Comparison of ENCODE assay signal across 8 cellular contexts in genomic region chr5:122776143-122776542, GRCh38. TPM values are rescaled to one million over a fixed set of nuclear protein-coding genes. Genes with fewer than 3 reads are reported as not detected.
DNase-seq lines count a peak whose midpoint lies in the region; ATAC-seq and TF ChIP-seq lines count a peak whose summit lies in the region.

No MANE protein-coding gene starts in this region.

- H3K4me2 ChIP-seq in DOHH2 (ENCODE audit: low read length) (peak overlapping the region; percentile 93), parathyroid adenoma (ENCODE audit: low read length) (peak overlapping the region; percentile 80)

- TF ChIP-seq CTCF in DOHH2 (IDR thresholded peaks at IDR 0.05; ENCODE audit: low read depth, low read length, poor library complexity, severe bottlenecking) (no peak), epithelial cell of proximal tubule (conservative IDR thresholded peaks at IDR 0.05; ENCODE audit: low read depth, low read length) (no peak), parathyroid adenoma (IDR thresholded peaks at IDR 0.05) (no peak)

- H3K9ac ChIP-seq in NT2/D1 (ENCODE audit: insufficient read length, low read depth) (peak overlapping the region; percentile 95), parathyroid adenoma (no peak overlapping the region)

- peaks cover 4% of the 10 kb centered on the region; the same call in 1 of the 2 replicates for H3K27me3 ChIP-seq in DOHH2 (ENCODE audit: control insufficient read depth, low read length)
- H3K27me3 ChIP-seq in NT2/D1 (ENCODE audit: insufficient read depth, insufficient read length) = no peaks in the 10 kb centered on the region
- no peaks in the 10 kb centered on the region for H3K27me3 ChIP-seq in parathyroid adenoma (ENCODE audit: control insufficient read depth, insufficient read depth, low read length)

- H4K20me1 ChIP-seq in DOHH2 (ENCODE audit: control insufficient read depth, insufficient read depth, low read depth, low read length) = peaks cover 20% of the 10 kb centered on the region

- ATAC-seq in HG03095 (IDR thresholded peaks at IDR 0.05; ENCODE audit: unreplicated experiment) = no peak

- no peaks in the 10 kb centered on the region for H3K9me2 ChIP-seq in DOHH2 (replicated peaks; ENCODE audit: control insufficient read depth, low read length)

- peak overlapping the region; percentile 91 for H3K4me3 ChIP-seq in DOHH2 (ENCODE audit: low read length)
- peak overlapping the region; percentile 96 for H3K4me3 ChIP-seq in NT2/D1 (ENCODE audit: insufficient read length, low read depth)
- peak overlapping the region; percentile 95 for H3K4me3 ChIP-seq in epithelial cell of proximal tubule (ENCODE audit: low read depth, low read length)
- H3K4me3 ChIP-seq in parathyroid adenoma (ENCODE audit: low read depth, low read length) = peak overlapping the region; percentile 94

- H3K27ac ChIP-seq in DOHH2 (ENCODE audit: low read depth, low read length) = peak overlapping the region; percentile 84
- peak overlapping the region; percentile 79 for H3K27ac ChIP-seq in parathyroid adenoma

- DNase-seq in NT2/D1 (ENCODE audit: low read depth, low spot score) = no peak
- no peak for DNase-seq in epithelial cell of proximal tubule (ENCODE audit: low read depth)
- DNase-seq in NCI-H1930 (lab: John Stamatoyannopoulos, UW) = no peak
- no peak for DNase-seq in NCI-H2227 (lab: John Stamatoyannopoulos, UW; ENCODE audit: unreplicated experiment)
- DNase-seq in stimulated activated CD4-positive, alpha-beta T cell treated with anti-CD3 and anti-CD28 coated beads, Interleukin-15, amount 100 ng/mL, for 24 hours = no peak

- H3F3A ChIP-seq in DOHH2 (ENCODE audit: control insufficient read depth, insufficient read depth) = peaks cover 15% of the 10 kb centered on the region

- peak overlapping the region; percentile 98 for H2AFZ ChIP-seq in parathyroid adenoma

- H3K4me1 ChIP-seq in DOHH2 (ENCODE audit: control insufficient read depth, low read length) (peaks cover 48% of the 10 kb centered on the region), NT2/D1 (ENCODE audit: insufficient read depth, insufficient read length) (no peaks in the 10 kb centered on the region), parathyroid adenoma (no peaks in the 10 kb centered on the region)

- H3K36me3 ChIP-seq in DOHH2 (ENCODE audit: control insufficient read depth, low read length) = 0 out of 2 replicates have a peak, but pooled peaks cover 3% of the 10 kb centered on the region
- no peaks in the 10 kb centered on the region for H3K36me3 ChIP-seq in NT2/D1 (ENCODE audit: insufficient read depth, insufficient read length, low read length)
- H3K36me3 ChIP-seq in parathyroid adenoma (ENCODE audit: control insufficient read depth, insufficient read depth, low read length) = no peaks in the 10 kb centered on the region

- H3K9me3 ChIP-seq in DOHH2 (ENCODE audit: control insufficient read depth, insufficient read depth, low read length) (no peaks in the 10 kb centered on the region), NT2/D1 (ENCODE audit: insufficient read depth, low read length) (no peaks in the 10 kb centered on the region), parathyroid adenoma (ENCODE audit: control insufficient read depth, low read length) (no peaks in the 10 kb centered on the region)

- H3K79me2 ChIP-seq in DOHH2 (ENCODE audit: control insufficient read depth, low read length) = peaks cover 55% of the 10 kb centered on the region
- peaks cover 24% of the 10 kb centered on the region for H3K79me2 ChIP-seq in parathyroid adenoma

RNA-seq across cellular contexts. Expression of gene SNX2, which starts 1.3 kb away (rescaled TPM):
- 34.0 and 50.1 TPM in 2 replicates for total RNA-seq in epithelial cell of proximal tubule
